In genomic region chr11:96191752-96192151, GRCh38 we compare ENCODE assay signal across 19 cellular contexts.
DNase-seq lines count a peak whose midpoint lies in the region; ATAC-seq and TF ChIP-seq lines count a peak whose summit lies in the region.
"Had no signal": no experiment of that assay in that cellular context is flagged by ENCODE, and none has a peak within 500 bp of the region (broad histone marks: within the 10 kb centered on the region; RNA-seq: fewer than 3 reads in every experiment).

No MANE protein-coding gene starts in this region.

- H3K27me3 ChIP-seq in right atrium auricular region: no peaks in the 10 kb centered on the region
- no peaks in the 10 kb centered on the region for H3K27me3 ChIP-seq in GM23338 (ENCODE audit: insufficient read depth)

- no peaks in the 10 kb centered on the region for H3F3A ChIP-seq in GM23338 (replicated peaks; ENCODE audit: low read depth)

- H3K27me3 Mint-ChIP-seq in activated CD4-positive, alpha-beta T cell treated with anti-CD3 and anti-CD28 coated beads, Interleukin-2, amount 10 ng/mL, durations not matched to agents 7 days and 5 days: no peaks in the 10 kb centered on the region
- peaks cover 2% of the 10 kb centered on the region for H3K27me3 Mint-ChIP-seq in GM23338 (ENCODE audit: insufficient read depth, low read depth, poor library complexity)

- no peak overlapping the region for H3K4me3 Mint-ChIP-seq in activated CD4-positive, alpha-beta T cell treated with anti-CD3 and anti-CD28 coated beads, Interleukin-2, amount 10 ng/mL, durations not matched to agents 7 days and 5 days
- no peak overlapping the region for H3K4me3 Mint-ChIP-seq in GM23338

- peaks cover 86% of the 10 kb centered on the region for H3K4me1 Mint-ChIP-seq in activated CD4-positive, alpha-beta T cell treated with anti-CD3 and anti-CD28 coated beads, Interleukin-2, amount 10 ng/mL, durations not matched to agents 7 days and 5 days
- H3K4me1 Mint-ChIP-seq in GM23338: peaks cover 48% of the 10 kb centered on the region

- H3K9me3 Mint-ChIP-seq in activated CD4-positive, alpha-beta T cell treated with anti-CD3 and anti-CD28 coated beads, Interleukin-2, amount 10 ng/mL, durations not matched to agents 7 days and 5 days: peaks cover 16% of the 10 kb centered on the region
- no peaks in the 10 kb centered on the region for H3K9me3 Mint-ChIP-seq in GM23338

- H3K27ac Mint-ChIP-seq in activated CD4-positive, alpha-beta T cell treated with anti-CD3 and anti-CD28 coated beads, Interleukin-2, amount 10 ng/mL, durations not matched to agents 7 days and 5 days: peak overlapping the region; percentile 44
- H3K27ac Mint-ChIP-seq in GM23338: no peak overlapping the region

- CTCF ChIA-PET in activated CD4-positive, alpha-beta T cell treated with anti-CD3 and anti-CD28 coated beads, Interleukin-2, amount 10 ng/mL, durations not matched to agents 7 days and 5 days (lab: Charles Lee): interaction anchor here (0.6 to 0.8 kb wide), 4 partner anchors 34 to 682 kb away, joined by 3 to 7 read pairs (median 4); no protein-coding TSS in a partner anchor

- POLR2A ChIA-PET in activated CD4-positive, alpha-beta T cell treated with anti-CD3 and anti-CD28 coated beads, Interleukin-2, amount 10 ng/mL, durations not matched to agents 7 days and 5 days (lab: Charles Lee): interaction anchor here (0.7 kb wide), 1 partner anchor 33 kb away, joined by 3 read pairs; no protein-coding TSS in a partner anchor

- no peak overlapping the region for H3K4me3 ChIP-seq in right atrium auricular region
- no peak overlapping the region for H3K4me3 ChIP-seq in fibroblast of the aortic adventitia (ENCODE audit: low read depth, low read length)
- no peak overlapping the region for H3K4me3 ChIP-seq in GM23338

- no peak overlapping the region for H2AFZ ChIP-seq in GM23338

- H3K79me2 ChIP-seq in GM23338 (replicated peaks; ENCODE audit: insufficient read depth): no peaks in the 10 kb centered on the region

- no peak for DNase-seq in activated CD4-positive, alpha-beta T cell treated with anti-CD3 and anti-CD28 coated beads, Interleukin-2, amount 10 ng/mL, durations not matched to agents 7 days and 5 days
- DNase-seq in activated CD4-positive, alpha-beta T cell treated with anti-CD3 and anti-CD28 coated beads for 4 hours: no peak
- DNase-seq in Right ventricle myocardium superior: no peak
- DNase-seq in right atrium auricular region (ENCODE audit: low spot score): no peak
- peak; percentile 23 for DNase-seq in fibroblast of the aortic adventitia (ENCODE audit: low read depth)
- DNase-seq in GM23338 (ENCODE audit: low spot score): no peak
- DNase-seq in glomerular visceral epithelial cell (ENCODE audit: extremely low spot score): no peak
- no peak for DNase-seq in NCI-H2107 (lab: John Stamatoyannopoulos, UW)
- DNase-seq: 8988T, DMS 273 treated with DMSO at 0.1 percent for 48 hours, GOT3, NCI-H1048, NCI-H1436 treated with DMSO at 0.1 percent for 48 hours, NCI-H2081, NCI-H510A, NCI-H774 had no signal

- H3K9me2 ChIP-seq in GM23338 (ENCODE audit: insufficient read depth): no peaks in the 10 kb centered on the region

- H3K9me3 ChIP-seq in right atrium auricular region: no peaks in the 10 kb centered on the region

- ATAC-seq in Right ventricle myocardium superior (ENCODE audit: poor library complexity) (peak; percentile 51), GM23338 (no peak)
- ATAC-seq: HepG2 had no signal

- H3K27ac ChIP-seq in right atrium auricular region (no peak overlapping the region), GM23338 (ENCODE audit: low read depth) (no peak overlapping the region)
- H3K27ac ChIP-seq: KMS-11, RWPE1 had no signal

- no peak overlapping the region for H3K4me2 ChIP-seq in GM23338
- H3K4me2 ChIP-seq: KMS-11 had no signal

- H4K20me1 ChIP-seq in GM23338 (replicated peaks; ENCODE audit: insufficient read depth): no peaks in the 10 kb centered on the region

- H3K4me1 ChIP-seq in right atrium auricular region (peaks cover 0 to 35% of the 10 kb centered on the region in 2 donors), GM23338 (ENCODE audit: insufficient read depth) (peaks cover 56% of the 10 kb centered on the region)

- H3K36me3 Mint-ChIP-seq in activated CD4-positive, alpha-beta T cell treated with anti-CD3 and anti-CD28 coated beads, Interleukin-2, amount 10 ng/mL, durations not matched to agents 7 days and 5 days (ENCODE audit: low read depth): peaks cover 38% of the 10 kb centered on the region
- no peaks in the 10 kb centered on the region for H3K36me3 Mint-ChIP-seq in GM23338 (ENCODE audit: low read depth)

- no peaks in the 10 kb centered on the region for H3K36me3 ChIP-seq in right atrium auricular region
- H3K36me3 ChIP-seq in GM23338 (ENCODE audit: insufficient read depth): no peaks in the 10 kb centered on the region

- intact Hi-C loops in Right ventricle myocardium superior (cut with DNase I): no loop called here

- no peak for TF ChIP-seq CTCF in right atrium auricular region (IDR thresholded peaks at IDR 0.05)
- TF ChIP-seq CTCF in fibroblast of the aortic adventitia (IDR thresholded peaks at IDR 0.05; ENCODE audit: insufficient read depth, low read length): no peak
- TF ChIP-seq CTCF in GM23338 (conservative IDR thresholded peaks at IDR 0.05; ENCODE audit: low read depth in 2 of 2): no peak

TF ChIP-seq in GM23338, 12 proteins besides CTCF, POLR2A, EP300 and RAD21 (continues in another document):
- TF ChIP-seq EZH2 (IDR thresholded peaks at IDR 0.05; ENCODE audit: low read depth, unreplicated experiment) (no peak), POLR2AphosphoS5 (IDR thresholded peaks at IDR 0.05; ENCODE audit: low read depth) (no peak), STAT1 (IDR thresholded peaks at IDR 0.05; ENCODE audit: unreplicated experiment) (no peak), CREB1 (CRISPR knock-in tag; IDR thresholded peaks at IDR 0.05; ENCODE audit: low read depth) (no peak), ZNF114 (CRISPR knock-in tag; IDR thresholded peaks at IDR 0.05) (no peak), EZH2phosphoT487 (IDR thresholded peaks at IDR 0.05; ENCODE audit: unreplicated experiment) (no peak)
- TF ChIP-seq, protein P1, sequence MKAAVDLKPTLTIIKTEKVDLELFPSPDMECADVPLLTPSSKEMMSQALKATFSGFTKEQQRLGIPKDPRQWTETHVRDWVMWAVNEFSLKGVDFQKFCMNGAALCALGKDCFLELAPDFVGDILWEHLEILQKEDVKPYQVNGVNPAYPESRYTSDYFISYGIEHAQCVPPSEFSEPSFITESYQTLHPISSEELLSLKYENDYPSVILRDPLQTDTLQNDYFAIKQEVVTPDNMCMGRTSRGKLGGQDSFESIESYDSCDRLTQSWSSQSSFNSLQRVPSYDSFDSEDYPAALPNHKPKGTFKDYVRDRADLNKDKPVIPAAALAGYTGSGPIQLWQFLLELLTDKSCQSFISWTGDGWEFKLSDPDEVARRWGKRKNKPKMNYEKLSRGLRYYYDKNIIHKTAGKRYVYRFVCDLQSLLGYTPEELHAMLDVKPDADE (IDR thresholded peaks at IDR 0.05): no peak
- TF ChIP-seq, protein P2, sequence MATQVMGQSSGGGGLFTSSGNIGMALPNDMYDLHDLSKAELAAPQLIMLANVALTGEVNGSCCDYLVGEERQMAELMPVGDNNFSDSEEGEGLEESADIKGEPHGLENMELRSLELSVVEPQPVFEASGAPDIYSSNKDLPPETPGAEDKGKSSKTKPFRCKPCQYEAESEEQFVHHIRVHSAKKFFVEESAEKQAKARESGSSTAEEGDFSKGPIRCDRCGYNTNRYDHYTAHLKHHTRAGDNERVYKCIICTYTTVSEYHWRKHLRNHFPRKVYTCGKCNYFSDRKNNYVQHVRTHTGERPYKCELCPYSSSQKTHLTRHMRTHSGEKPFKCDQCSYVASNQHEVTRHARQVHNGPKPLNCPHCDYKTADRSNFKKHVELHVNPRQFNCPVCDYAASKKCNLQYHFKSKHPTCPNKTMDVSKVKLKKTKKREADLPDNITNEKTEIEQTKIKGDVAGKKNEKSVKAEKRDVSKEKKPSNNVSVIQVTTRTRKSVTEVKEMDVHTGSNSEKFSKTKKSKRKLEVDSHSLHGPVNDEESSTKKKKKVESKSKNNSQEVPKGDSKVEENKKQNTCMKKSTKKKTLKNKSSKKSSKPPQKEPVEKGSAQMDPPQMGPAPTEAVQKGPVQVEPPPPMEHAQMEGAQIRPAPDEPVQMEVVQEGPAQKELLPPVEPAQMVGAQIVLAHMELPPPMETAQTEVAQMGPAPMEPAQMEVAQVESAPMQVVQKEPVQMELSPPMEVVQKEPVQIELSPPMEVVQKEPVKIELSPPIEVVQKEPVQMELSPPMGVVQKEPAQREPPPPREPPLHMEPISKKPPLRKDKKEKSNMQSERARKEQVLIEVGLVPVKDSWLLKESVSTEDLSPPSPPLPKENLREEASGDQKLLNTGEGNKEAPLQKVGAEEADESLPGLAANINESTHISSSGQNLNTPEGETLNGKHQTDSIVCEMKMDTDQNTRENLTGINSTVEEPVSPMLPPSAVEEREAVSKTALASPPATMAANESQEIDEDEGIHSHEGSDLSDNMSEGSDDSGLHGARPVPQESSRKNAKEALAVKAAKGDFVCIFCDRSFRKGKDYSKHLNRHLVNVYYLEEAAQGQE (IDR thresholded peaks at IDR 0.05; ENCODE audit: unreplicated experiment): no peak
